Comparison of ENCODE assay signal across 8 cellular contexts in genomic region chr2:219298759-219299371, GRCh38. TPM values are rescaled to one million over a fixed set of nuclear protein-coding genes. Genes with fewer than 3 reads are reported as not detected.
DNase-seq lines count a peak whose midpoint lies in the region; ATAC-seq and TF ChIP-seq lines count a peak whose summit lies in the region.

No MANE protein-coding gene starts in this region.

- H3K27ac ChIP-seq in heart right ventricle = no peak overlapping the region

- peaks cover 3 to 21% (median 12%) of the 10 kb centered on the region in 9 donors for H3K4me1 ChIP-seq in heart right ventricle

- H3K27ac Mint-ChIP-seq in activated naive CD8-positive, alpha-beta T cell treated with anti-CD3 and anti-CD28 coated beads, Interleukin-2, amount 50 U/mL, for 24 hours = no peak overlapping the region

- H3K4me3 ChIP-seq in heart right ventricle = no peak overlapping the region

- peaks cover 22% of the 10 kb centered on the region for H3K4me1 Mint-ChIP-seq in activated naive CD8-positive, alpha-beta T cell treated with anti-CD3 and anti-CD28 coated beads, Interleukin-2, amount 50 U/mL, for 24 hours

- H3K4me3 Mint-ChIP-seq in activated naive CD8-positive, alpha-beta T cell treated with anti-CD3 and anti-CD28 coated beads, Interleukin-2, amount 50 U/mL, for 24 hours = peak overlapping the region; percentile 43

- H3K9me3 Mint-ChIP-seq in activated naive CD8-positive, alpha-beta T cell treated with anti-CD3 and anti-CD28 coated beads, Interleukin-2, amount 50 U/mL, for 24 hours = no peaks in the 10 kb centered on the region

- peaks cover 16% of the 10 kb centered on the region for H3K27me3 Mint-ChIP-seq in activated naive CD8-positive, alpha-beta T cell treated with anti-CD3 and anti-CD28 coated beads, Interleukin-2, amount 50 U/mL, for 24 hours

- H3K27me3 ChIP-seq in heart right ventricle = peaks cover 0 to 53% (median 33%) of the 10 kb centered on the region in 7 donors

- 19 to 21% methylated on average over 15 of the region's 15 CpGs for WGBS in heart right ventricle, 2 donors

- no peaks in the 10 kb centered on the region for H3K9me3 ChIP-seq in heart right ventricle

- peak; percentile 67 for ATAC-seq in activated naive CD8-positive, alpha-beta T cell treated with anti-CD3 and anti-CD28 coated beads, Interleukin-2, amount 50 U/mL, for 24 hours
- ATAC-seq in heart right ventricle (peak; percentile 44 to 82 (median 76)), GM18519 (IDR thresholded peaks at IDR 0.05; ENCODE audit: low FRiP score, unreplicated experiment) (no peak)

- no peaks in the 10 kb centered on the region for H3K36me3 ChIP-seq in heart right ventricle

- TF ChIP-seq CTCF in heart right ventricle (IDR thresholded peaks at IDR 0.05) = peak; percentile 97 to 100 (median 99)

- DNase-seq in DMS53 (lab: John Stamatoyannopoulos, UW) = peak; percentile 74
- DNase-seq in H4 (ENCODE audit: low spot score) = peak; percentile 59
- DNase-seq in NCI-H1105 (lab: John Stamatoyannopoulos, UW) = peak; percentile 36
- peak; percentile 58 for DNase-seq in SW480 (ENCODE audit: low spot score)
- peak; percentile 96 for DNase-seq in activated naive CD8-positive, alpha-beta T cell treated with anti-CD3 and anti-CD28 coated beads, Interleukin-2, amount 50 U/mL, for 24 hours
- peak; percentile 87 to 88 for DNase-seq in heart right ventricle
- peak; percentile 59 for DNase-seq in renal cortical epithelial cell (ENCODE audit: low read depth)

- no peaks in the 10 kb centered on the region for H3K36me3 Mint-ChIP-seq in activated naive CD8-positive, alpha-beta T cell treated with anti-CD3 and anti-CD28 coated beads, Interleukin-2, amount 50 U/mL, for 24 hours (ENCODE audit: low read depth)

- intact Hi-C loops in heart right ventricle (cut with DNase I) = loop anchor here in 7 of 10 donors (1.0 to 10.0 kb wide), 6 partner anchors 72 to 244 kb away; partner anchors contain the start of genes NHEJ1 (in 4 of the 7), ANKZF1 (in 2 of the 7) and ATG9A (in 2 of the 7)

RNA-seq across cellular contexts. Expression of gene PTPRN, which starts 10.3 kb away (rescaled TPM):
- 6.8 and 10.0 TPM in 2 replicates for total RNA-seq in H4 (2014; rRNA removed; shearing (Covaris generic))
- total RNA-seq in heart right ventricle = under 1 TPM in 6 of 10 donors, not detected in 4; 0.26 to 0.51 (median 0.31) TPM
- polyA plus RNA-seq in heart right ventricle = under 1 TPM in 1 of 2 donors, not detected in 1; 0.09 TPM
- 0.35 and 0.52 TPM in 2 replicates for total RNA-seq in renal cortical epithelial cell

RNA-seq across cellular contexts. Expression of gene DNAJB2, which starts 19.7 kb away (rescaled TPM):
- total RNA-seq in H4 (2014; rRNA removed; shearing (Covaris generic)) = 16.1 and 18.3 TPM in 2 replicates
- total RNA-seq in heart right ventricle (10 to 100 TPM; 55.6 to 87.6 (median 83.1) TPM), renal cortical epithelial cell (83.7 and 90.7 TPM in 2 replicates)
- 100 to 1,000 TPM in 1 of 2 donors, 10 to 100 TPM in 1; 76.9 to 148 TPM for polyA plus RNA-seq in heart right ventricle

RNA-seq across cellular contexts. Expression of gene RESP18, which starts 33.7 kb away (rescaled TPM):
- total RNA-seq in H4 (2014; rRNA removed; shearing (Covaris generic)) = not detected in 2 replicates
- total RNA-seq in heart right ventricle = not detected
- not detected for polyA plus RNA-seq in heart right ventricle
- total RNA-seq in renal cortical epithelial cell = not detected in 2 replicates

RNA-seq across cellular contexts. Expression of gene TUBA4A, which starts 45.1 kb away (rescaled TPM):
- total RNA-seq in H4 (2014; rRNA removed; shearing (Covaris generic)) = 6.2 and 9.3 TPM in 2 replicates
- 100 to 1,000 TPM in 7 of 10 donors, 10 to 100 TPM in 3; 76.0 to 245 (median 145) TPM for total RNA-seq in heart right ventricle
- 100 to 1,000 TPM in 1 of 2 donors, 10 to 100 TPM in 1; 61.0 to 341 TPM for polyA plus RNA-seq in heart right ventricle
- total RNA-seq in renal cortical epithelial cell = 70.9 and 239 TPM in 2 replicates

RNA-seq across cellular contexts. Expression of gene TUBA4B, which starts 45.8 kb away (rescaled TPM):
- not detected in 2 replicates for total RNA-seq in H4 (2014; rRNA removed; shearing (Covaris generic))
- not detected for total RNA-seq in heart right ventricle
- polyA plus RNA-seq in heart right ventricle = not detected
- total RNA-seq in renal cortical epithelial cell = 0.25 TPM in 1 of 2 replicates, not detected in the other

Comparison
In these comparisons a context has a peak if more than half of its experiments do, and no peak if none do; other contexts are left out.
1. DNase-seq: peak in every context shown above with its lines; median percentile 96 in activated naive CD8-positive, alpha-beta T cell treated with anti-CD3 and anti-CD28 coated beads, Interleukin-2, amount 50 U/mL, for 24 hours; 88 in heart right ventricle; 74 in DMS53; 59 in H4; 59 in renal cortical epithelial cell; 58 in SW480; 36 in NCI-H1105.